ENCODE assay signal across 2 cellular contexts in the genomic region with DNA sequence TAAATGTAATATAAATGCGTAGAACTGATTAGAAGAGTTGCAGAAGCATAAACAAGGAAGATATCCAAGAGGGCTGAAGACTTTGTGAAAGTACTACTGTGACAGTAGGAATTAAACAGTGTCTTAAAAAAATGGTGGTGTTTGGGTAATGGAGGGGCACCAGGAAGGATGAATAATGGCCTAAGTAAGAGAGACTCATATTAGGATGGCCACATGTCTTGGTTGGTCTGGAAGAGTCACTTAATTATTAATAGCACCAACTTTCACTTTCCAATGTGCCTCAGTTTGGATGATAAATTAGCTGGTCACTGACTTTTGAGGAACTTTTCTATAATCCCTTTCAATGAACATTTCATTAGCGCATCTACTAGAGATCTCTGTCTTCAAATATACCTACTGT.
TF ChIP-seq lines count a peak whose summit lies in the region.

No MANE protein-coding gene starts in this region.

TF ChIP-seq in GM12878, 131 proteins besides CTCF, POLR2A, EP300 and RAD21:
- TF ChIP-seq, protein P1, sequence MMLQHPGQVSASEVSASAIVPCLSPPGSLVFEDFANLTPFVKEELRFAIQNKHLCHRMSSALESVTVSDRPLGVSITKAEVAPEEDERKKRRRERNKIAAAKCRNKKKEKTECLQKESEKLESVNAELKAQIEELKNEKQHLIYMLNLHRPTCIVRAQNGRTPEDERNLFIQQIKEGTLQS (IDR thresholded peaks at IDR 0.05; ENCODE audit: borderline replicate concordance, extremely low read depth, low read depth, low read length), result no peak
- TF ChIP-seq ATF7 (IDR thresholded peaks at IDR 0.05; ENCODE audit: low read depth), result no peak
- no peak for TF ChIP-seq ZBTB40 (IDR thresholded peaks at IDR 0.05; ENCODE audit: borderline replicate concordance)
- no peak for TF ChIP-seq CHD2 (IDR thresholded peaks at IDR 0.05; ENCODE audit: borderline replicate concordance, low read depth, low read length)
- no peak for TF ChIP-seq TAF1 (IDR thresholded peaks at IDR 0.05; ENCODE audit: borderline replicate concordance, low read depth, low read length)
- TF ChIP-seq GABPA (IDR thresholded peaks at IDR 0.05; ENCODE audit: low read depth), result no peak
- TF ChIP-seq MEF2A (IDR thresholded peaks at IDR 0.05; ENCODE audit: insufficient read depth, low read depth, low read length), result no peak
- TF ChIP-seq ZNF592 (IDR thresholded peaks at IDR 0.05), result no peak
- TF ChIP-seq STAT1 (conservative IDR thresholded peaks at IDR 0.05), result no peak
- TF ChIP-seq SMARCA5 (IDR thresholded peaks at IDR 0.05), result no peak
- TF ChIP-seq CBX5 (IDR thresholded peaks at IDR 0.05; ENCODE audit: low read depth), result no peak
- TF ChIP-seq IKZF2 (IDR thresholded peaks at IDR 0.05), result no peak
- TF ChIP-seq SREBF1 (IDR thresholded peaks at IDR 0.05; ENCODE audit: low read length), result no peak
- TF ChIP-seq, protein P2, sequence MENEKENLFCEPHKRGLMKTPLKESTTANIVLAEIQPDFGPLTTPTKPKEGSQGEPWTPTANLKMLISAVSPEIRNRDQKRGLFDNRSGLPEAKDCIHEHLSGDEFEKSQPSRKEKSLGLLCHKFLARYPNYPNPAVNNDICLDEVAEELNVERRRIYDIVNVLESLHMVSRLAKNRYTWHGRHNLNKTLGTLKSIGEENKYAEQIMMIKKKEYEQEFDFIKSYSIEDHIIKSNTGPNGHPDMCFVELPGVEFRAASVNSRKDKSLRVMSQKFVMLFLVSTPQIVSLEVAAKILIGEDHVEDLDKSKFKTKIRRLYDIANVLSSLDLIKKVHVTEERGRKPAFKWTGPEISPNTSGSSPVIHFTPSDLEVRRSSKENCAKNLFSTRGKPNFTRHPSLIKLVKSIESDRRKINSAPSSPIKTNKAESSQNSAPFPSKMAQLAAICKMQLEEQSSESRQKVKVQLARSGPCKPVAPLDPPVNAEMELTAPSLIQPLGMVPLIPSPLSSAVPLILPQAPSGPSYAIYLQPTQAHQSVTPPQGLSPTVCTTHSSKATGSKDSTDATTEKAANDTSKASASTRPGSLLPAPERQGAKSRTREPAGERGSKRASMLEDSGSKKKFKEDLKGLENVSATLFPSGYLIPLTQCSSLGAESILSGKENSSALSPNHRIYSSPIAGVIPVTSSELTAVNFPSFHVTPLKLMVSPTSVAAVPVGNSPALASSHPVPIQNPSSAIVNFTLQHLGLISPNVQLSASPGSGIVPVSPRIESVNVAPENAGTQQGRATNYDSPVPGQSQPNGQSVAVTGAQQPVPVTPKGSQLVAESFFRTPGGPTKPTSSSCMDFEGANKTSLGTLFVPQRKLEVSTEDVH (IDR thresholded peaks at IDR 0.05; ENCODE audit: low read depth, partially characterized antibody), result no peak
- TF ChIP-seq GATAD2B (conservative IDR thresholded peaks at IDR 0.05; ENCODE audit: low read depth), result no peak
- no peak for TF ChIP-seq CREM (IDR thresholded peaks at IDR 0.05; ENCODE audit: low read depth)

TF ChIP-seq in HepG2, 621 proteins besides CTCF, POLR2A, EP300 and RAD21:
- TF ChIP-seq SRY (CRISPR knock-in tag; IDR thresholded peaks at IDR 0.05) (no peak), SMAD3 (CRISPR knock-in tag; IDR thresholded peaks at IDR 0.05) (no peak), ZNF251 (CRISPR knock-in tag; IDR thresholded peaks at IDR 0.05) (no peak), ZNF274 (CRISPR knock-in tag; IDR thresholded peaks at IDR 0.05) (no peak), ZNF878 (CRISPR knock-in tag; IDR thresholded peaks at IDR 0.05) (no peak), MNT (IDR thresholded peaks at IDR 0.05) (no peak), JUN (CRISPR knock-in tag; IDR thresholded peaks at IDR 0.05) (no peak), ZIK1 (CRISPR knock-in tag; IDR thresholded peaks at IDR 0.05; ENCODE audit: borderline replicate concordance, low read depth) (no peak), TBX2 (CRISPR knock-in tag; IDR thresholded peaks at IDR 0.05; ENCODE audit: borderline replicate concordance) (no peak), MYNN (CRISPR knock-in tag; IDR thresholded peaks at IDR 0.05; ENCODE audit: low read depth) (no peak), ZNF432 (CRISPR knock-in tag; IDR thresholded peaks at IDR 0.05; ENCODE audit: borderline replicate concordance) (no peak), HOXA5 (CRISPR knock-in tag; IDR thresholded peaks at IDR 0.05) (no peak), MEIS1 (CRISPR knock-in tag; IDR thresholded peaks at IDR 0.05; ENCODE audit: borderline replicate concordance) (no peak), ATAD3A (CRISPR knock-in tag; IDR thresholded peaks at IDR 0.05) (no peak)
- TF ChIP-seq, protein P3, sequence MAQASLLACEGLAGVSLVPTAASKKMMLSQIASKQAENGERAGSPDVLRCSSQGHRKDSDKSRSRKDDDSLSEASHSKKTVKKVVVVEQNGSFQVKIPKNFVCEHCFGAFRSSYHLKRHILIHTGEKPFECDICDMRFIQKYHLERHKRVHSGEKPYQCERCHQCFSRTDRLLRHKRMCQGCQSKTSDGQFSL (CRISPR knock-in tag; IDR thresholded peaks at IDR 0.05), result no peak
TF ChIP-seq in HepG2: peak in this region for 0.
